In the genomic region with DNA sequence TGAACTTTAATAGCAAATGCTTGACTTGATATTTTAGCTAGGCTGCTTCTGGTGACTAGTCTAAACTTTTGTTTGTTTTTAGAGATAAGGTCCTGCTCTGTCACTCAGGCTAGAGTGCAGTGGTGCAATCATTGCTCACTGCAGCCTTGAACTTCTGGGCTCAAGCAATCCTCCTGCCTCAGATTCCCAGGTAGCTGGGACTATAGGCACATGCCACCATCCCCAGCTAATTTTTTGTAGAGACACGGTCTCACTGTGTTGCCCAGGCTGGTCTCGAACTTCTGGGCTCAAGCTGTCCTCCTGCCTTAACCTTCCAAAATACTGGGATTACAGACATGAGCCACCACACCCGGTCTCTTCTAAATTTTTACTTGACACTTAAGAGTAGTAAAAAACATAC, we compare ENCODE assay signal across 1 cellular context.
TF ChIP-seq lines count a peak whose summit lies in the region.

No MANE protein-coding gene starts in this region.

TF ChIP-seq in HepG2, 621 proteins besides CTCF, POLR2A, EP300 and RAD21 (continued from another document and continues in another):
- 0 out of 2 replicates have a peak, but pooled peaks have one; percentile 45 for TF ChIP-seq HMG20B (CRISPR knock-in tag; conservative IDR thresholded peaks at IDR 0.05)
- TF ChIP-seq ZNF510 (CRISPR knock-in tag; IDR thresholded peaks at IDR 0.05; ENCODE audit: low read depth), result no peak
- no peak for TF ChIP-seq NR3C1 (CRISPR knock-in tag; IDR thresholded peaks at IDR 0.05)
- no peak for TF ChIP-seq ZNF225 (CRISPR knock-in tag; IDR thresholded peaks at IDR 0.05)
- TF ChIP-seq NR2C2 (CRISPR knock-in tag; IDR thresholded peaks at IDR 0.05; ENCODE audit: borderline replicate concordance), result peak; percentile 39; the same call in 1 of the 2 replicates
- TF ChIP-seq KDM1A (CRISPR knock-in tag; IDR thresholded peaks at IDR 0.05), result peak; percentile 41; the same call in 1 of the 2 replicates
- TF ChIP-seq DR1 (CRISPR knock-in tag; IDR thresholded peaks at IDR 0.05), result no peak
- TF ChIP-seq TAF1 (CRISPR knock-in tag; IDR thresholded peaks at IDR 0.05), result no peak
- peak; percentile 22; the same call in 1 of the 2 replicates for TF ChIP-seq SMC3 (IDR thresholded peaks at IDR 0.05; ENCODE audit: low read length)
- no peak for TF ChIP-seq ZNF543 (CRISPR knock-in tag; IDR thresholded peaks at IDR 0.05)
- TF ChIP-seq DMTF1 (CRISPR knock-in tag; IDR thresholded peaks at IDR 0.05), result no peak
- no peak for TF ChIP-seq BRD4 (CRISPR knock-in tag; IDR thresholded peaks at IDR 0.05)
- TF ChIP-seq FOXP1 (IDR thresholded peaks at IDR 0.05), result no peak
- TF ChIP-seq FOXP1 (CRISPR knock-in tag; IDR thresholded peaks at IDR 0.05), result peak; percentile 30; the same call in 1 of the 2 replicates
- no peak for TF ChIP-seq ZBTB14 (CRISPR knock-in tag; IDR thresholded peaks at IDR 0.05)
- no peak for TF ChIP-seq NCOA1 (CRISPR knock-in tag; IDR thresholded peaks at IDR 0.05)
- TF ChIP-seq JUNB (CRISPR knock-in tag; IDR thresholded peaks at IDR 0.05; ENCODE audit: borderline replicate concordance), result no peak
- 0 out of 2 replicates have a peak, but pooled peaks have one; percentile 28 for TF ChIP-seq RFXAP (CRISPR knock-in tag; IDR thresholded peaks at IDR 0.05; ENCODE audit: borderline replicate concordance)
- TF ChIP-seq, protein P1, sequence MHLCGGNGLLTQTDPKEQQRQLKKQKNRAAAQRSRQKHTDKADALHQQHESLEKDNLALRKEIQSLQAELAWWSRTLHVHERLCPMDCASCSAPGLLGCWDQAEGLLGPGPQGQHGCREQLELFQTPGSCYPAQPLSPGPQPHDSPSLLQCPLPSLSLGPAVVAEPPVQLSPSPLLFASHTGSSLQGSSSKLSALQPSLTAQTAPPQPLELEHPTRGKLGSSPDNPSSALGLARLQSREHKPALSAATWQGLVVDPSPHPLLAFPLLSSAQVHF (CRISPR knock-in tag; IDR thresholded peaks at IDR 0.05), result no peak
- peak; percentile 74; the same call in 1 of the 2 replicates for TF ChIP-seq ZNF792 (CRISPR knock-in tag; IDR thresholded peaks at IDR 0.05)
- no peak for TF ChIP-seq CENPT (CRISPR knock-in tag; IDR thresholded peaks at IDR 0.05; ENCODE audit: low read depth)
- TF ChIP-seq RNF2 (conservative IDR thresholded peaks at IDR 0.05; ENCODE audit: low read depth), result no peak
- TF ChIP-seq SOX13 (IDR thresholded peaks at IDR 0.05), result no peak
- TF ChIP-seq SOX13 (CRISPR knock-in tag; conservative IDR thresholded peaks at IDR 0.05 in 1 of 2, IDR thresholded peaks at IDR 0.05 in 1 of 2), result peak in 1 of 2 experiments; percentile 78; a peak in 2 of 4 replicates
- TF ChIP-seq MNT (IDR thresholded peaks at IDR 0.05), result no peak
- TF ChIP-seq HNRNPUL1 (IDR thresholded peaks at IDR 0.05; ENCODE audit: low read depth, low read length), result no peak
- TF ChIP-seq MTF2 (CRISPR knock-in tag; IDR thresholded peaks at IDR 0.05; ENCODE audit: borderline replicate concordance), result no peak
- no peak for TF ChIP-seq MTA3 (CRISPR knock-in tag; IDR thresholded peaks at IDR 0.05)
- TF ChIP-seq FLYWCH1 (CRISPR knock-in tag; IDR thresholded peaks at IDR 0.05), result no peak
- TF ChIP-seq ESRRA (CRISPR knock-in tag; IDR thresholded peaks at IDR 0.05; ENCODE audit: low read depth), result 0 out of 2 replicates have a peak, but pooled peaks have one; percentile 36
- TF ChIP-seq ZNF691 (CRISPR knock-in tag; IDR thresholded peaks at IDR 0.05; ENCODE audit: borderline replicate concordance, low read depth), result no peak
- TF ChIP-seq ZNF891 (CRISPR knock-in tag; IDR thresholded peaks at IDR 0.05), result no peak
- TF ChIP-seq ZNF598 (CRISPR knock-in tag; IDR thresholded peaks at IDR 0.05; ENCODE audit: borderline replicate concordance), result no peak
- no peak for TF ChIP-seq ZMAT3 (CRISPR knock-in tag; conservative IDR thresholded peaks at IDR 0.05)
- peak; percentile 87 for TF ChIP-seq HNF4A (CRISPR knock-in tag; IDR thresholded peaks at IDR 0.05)
- TF ChIP-seq FOXA1 (IDR thresholded peaks at IDR 0.05), result no peak
- TF ChIP-seq FOXA1 (CRISPR knock-in tag; IDR thresholded peaks at IDR 0.05), result peak; percentile 79
- TF ChIP-seq ARID4A (CRISPR knock-in tag; IDR thresholded peaks at IDR 0.05; ENCODE audit: borderline replicate concordance), result peak; percentile 58; the same call in 1 of the 2 replicates
- no peak; the same call in 1 of the 2 replicates for TF ChIP-seq SKIL (CRISPR knock-in tag; IDR thresholded peaks at IDR 0.05; ENCODE audit: borderline replicate concordance)
- peak; percentile 46; the same call in 1 of the 2 replicates for TF ChIP-seq ZKSCAN8 (CRISPR knock-in tag; IDR thresholded peaks at IDR 0.05; ENCODE audit: borderline replicate concordance)
- TF ChIP-seq SYNCRIP (IDR thresholded peaks at IDR 0.05; ENCODE audit: insufficient read depth, low read depth, low read length), result no peak
- peak; percentile 75; the same call in 1 of the 2 replicates for TF ChIP-seq ZNF331 (CRISPR knock-in tag; IDR thresholded peaks at IDR 0.05)
- no peak for TF ChIP-seq BRCA1 (CRISPR knock-in tag; IDR thresholded peaks at IDR 0.05)
- TF ChIP-seq FIP1L1 (IDR thresholded peaks at IDR 0.05; ENCODE audit: borderline replicate concordance, insufficient read depth, low read depth, low read length), result no peak
- peak; percentile 59; the same call in 1 of the 2 replicates for TF ChIP-seq MYC (CRISPR knock-in tag; IDR thresholded peaks at IDR 0.05; ENCODE audit: borderline replicate concordance)
- no peak for TF ChIP-seq PLRG1 (conservative IDR thresholded peaks at IDR 0.05)
- TF ChIP-seq CHCHD3 (CRISPR knock-in tag; IDR thresholded peaks at IDR 0.05), result no peak
- peak; percentile 75 for TF ChIP-seq HDAC1 (CRISPR knock-in tag; IDR thresholded peaks at IDR 0.05)
- TF ChIP-seq ZNF451 (CRISPR knock-in tag; IDR thresholded peaks at IDR 0.05), result no peak
- TF ChIP-seq, protein P2, sequence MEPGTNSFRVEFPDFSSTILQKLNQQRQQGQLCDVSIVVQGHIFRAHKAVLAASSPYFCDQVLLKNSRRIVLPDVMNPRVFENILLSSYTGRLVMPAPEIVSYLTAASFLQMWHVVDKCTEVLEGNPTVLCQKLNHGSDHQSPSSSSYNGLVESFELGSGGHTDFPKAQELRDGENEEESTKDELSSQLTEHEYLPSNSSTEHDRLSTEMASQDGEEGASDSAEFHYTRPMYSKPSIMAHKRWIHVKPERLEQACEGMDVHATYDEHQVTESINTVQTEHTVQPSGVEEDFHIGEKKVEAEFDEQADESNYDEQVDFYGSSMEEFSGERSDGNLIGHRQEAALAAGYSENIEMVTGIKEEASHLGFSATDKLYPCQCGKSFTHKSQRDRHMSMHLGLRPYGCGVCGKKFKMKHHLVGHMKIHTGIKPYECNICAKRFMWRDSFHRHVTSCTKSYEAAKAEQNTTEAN (CRISPR knock-in tag; conservative IDR thresholded peaks at IDR 0.05), result no peak
- TF ChIP-seq ISX (CRISPR knock-in tag; conservative IDR thresholded peaks at IDR 0.05), result no peak
- TF ChIP-seq FOXO1 (CRISPR knock-in tag; IDR thresholded peaks at IDR 0.05), result peak; percentile 57; the same call in 1 of the 2 replicates
- peak; percentile 44; the same call in 1 of the 2 replicates for TF ChIP-seq DMAP1 (CRISPR knock-in tag; IDR thresholded peaks at IDR 0.05)
- TF ChIP-seq NFKBIZ (CRISPR knock-in tag; IDR thresholded peaks at IDR 0.05), result 0 out of 2 replicates have a peak, but pooled peaks have one; percentile 46
- TF ChIP-seq ADNP (CRISPR knock-in tag; IDR thresholded peaks at IDR 0.05), result peak; percentile 75; the same call in 1 of the 2 replicates
- TF ChIP-seq PCBP2 (optimal IDR thresholded peaks at IDR 0.05; ENCODE audit: low read depth, low read length, poor library complexity, severe bottlenecking), result no peak
- no peak for TF ChIP-seq TMF1 (CRISPR knock-in tag; IDR thresholded peaks at IDR 0.05; ENCODE audit: low read depth)
